Comparison of ENCODE assay signal across 29 cellular contexts in the genomic region with DNA sequence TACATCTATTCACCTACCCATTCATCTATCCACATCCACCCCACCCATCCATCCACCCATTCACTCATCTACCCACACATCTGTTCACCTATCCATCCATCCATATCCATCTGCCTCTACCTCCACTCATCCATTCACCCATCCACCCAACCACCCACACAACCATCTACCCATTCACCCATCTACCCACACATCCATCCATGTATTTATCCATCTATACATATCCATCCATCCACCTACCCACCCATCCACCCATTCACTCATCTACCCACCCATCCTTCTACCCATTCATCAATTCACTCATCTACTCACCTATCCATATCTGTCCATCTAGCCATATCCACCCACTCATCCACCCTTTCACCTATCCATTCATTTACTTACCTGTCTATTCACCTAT.
"Had no signal": no experiment of that assay in that cellular context is flagged by ENCODE, and none has a peak within 500 bp of the region (broad histone marks: within the 10 kb centered on the region; RNA-seq: fewer than 3 reads in every experiment).

No MANE protein-coding gene starts in this region.

- H3K27me3 Mint-ChIP-seq: dendritic cell treated with granulocyte-macrophage colony-stimulating factor and Interleukin-4, amounts not matched to agents 40 ng/mL and 50 ng/mL, for 4 days had no signal

- FAIRE-seq: colon, endometrium, endothelial cell of umbilical vein, frontal cortex had no signal

- H3K4me1 ChIP-seq: colonic mucosa, esophagus muscularis mucosa, esophagus squamous epithelium, foreskin keratinocyte, gastrocnemius medialis, gastroesophageal sphincter, heart left ventricle, heart right ventricle had no signal

- H3K4me3 ChIP-seq: colonic mucosa, coronary artery, dorsolateral prefrontal cortex, esophagus muscularis mucosa, esophagus squamous epithelium, gastrocnemius medialis, gastroesophageal sphincter, heart left ventricle, heart right ventricle had no signal

- H3K9me3 Mint-ChIP-seq: dendritic cell treated with granulocyte-macrophage colony-stimulating factor and Interleukin-4, amounts not matched to agents 40 ng/mL and 50 ng/mL, for 4 days; effector memory CD8-positive, alpha-beta T cell had no signal

- H3K9me3 ChIP-seq: colonic mucosa, gastrocnemius medialis had no signal

- DNase-seq: colonic mucosa; cortex of kidney; dermis blood vessel endothelial cell; dorsolateral prefrontal cortex; effector CD4-positive, alpha-beta T cell; effector CD8-positive, alpha-beta T cell; effector memory CD4-positive, alpha-beta T cell; effector memory CD8-positive, alpha-beta T cell; endodermal cell; erythroblast; esophagus squamous epithelium; foreskin fibroblast; foreskin keratinocyte; foreskin melanocyte; gastrocnemius medialis; glutamatergic neuron; head of caudate nucleus; heart left ventricle; heart right ventricle had no signal

- H3K4me3 Mint-ChIP-seq: dendritic cell treated with granulocyte-macrophage colony-stimulating factor and Interleukin-4, amounts not matched to agents 40 ng/mL and 50 ng/mL, for 4 days; effector memory CD8-positive, alpha-beta T cell; endodermal cell had no signal

- H3K4me1 Mint-ChIP-seq: endodermal cell had no signal

- H3K36me3 ChIP-seq: colonic mucosa, esophagus muscularis mucosa, esophagus squamous epithelium, gastrocnemius medialis, gastroesophageal sphincter, heart left ventricle, heart right ventricle had no signal

- ATAC-seq: effector memory CD8-positive, alpha-beta T cell; esophagus mucosa; foreskin keratinocyte; gastrocnemius medialis; gastroesophageal sphincter; heart right ventricle had no signal

- H3K27ac Mint-ChIP-seq: dendritic cell treated with granulocyte-macrophage colony-stimulating factor and Interleukin-4, amounts not matched to agents 40 ng/mL and 50 ng/mL, for 4 days; effector memory CD8-positive, alpha-beta T cell; endodermal cell had no signal

- H3K27ac ChIP-seq: colonic mucosa, coronary artery, dorsolateral prefrontal cortex, epithelial cell of prostate, esophagus muscularis mucosa, esophagus squamous epithelium, foreskin keratinocyte, gastrocnemius medialis, gastroesophageal sphincter, heart left ventricle, heart right ventricle had no signal
